9 cellular contexts compared by ENCODE assay signal in genomic region chr4:87219648-87220093, GRCh38. TPM values are rescaled to one million over a fixed set of nuclear protein-coding genes. Genes with fewer than 3 reads are reported as not detected.
DNase-seq lines count a peak whose midpoint lies in the region; ATAC-seq, FAIRE-seq and TF ChIP-seq lines count a peak whose summit lies in the region.
"Had no signal": no experiment of that assay in that cellular context is flagged by ENCODE, and none has a peak within 500 bp of the region (broad histone marks: within the 10 kb centered on the region; RNA-seq: fewer than 3 reads in every experiment).

No MANE protein-coding gene starts in this region.

- H3K4me1 ChIP-seq in CD4-positive, alpha-beta memory T cell (ENCODE audit: insufficient read depth, low read length), result peaks cover 16% of the 10 kb centered on the region
- H3K4me1 ChIP-seq in body of pancreas, result peaks cover 14% of the 10 kb centered on the region
- peaks cover 0 to 5% of the 10 kb centered on the region in 2 donors for H3K4me1 ChIP-seq in kidney (ENCODE audit: control insufficient read depth in 1 of 2, insufficient read depth in 1 of 2, low read depth in 1 of 2, low read length in 2 of 2)

- H3K9me3 Mint-ChIP-seq in CD4-positive, alpha-beta memory T cell, result no peaks in the 10 kb centered on the region

- H3K36me3 ChIP-seq in CD4-positive, alpha-beta memory T cell (ENCODE audit: insufficient read depth, low read length), result no peaks in the 10 kb centered on the region
- no peaks in the 10 kb centered on the region for H3K36me3 ChIP-seq in body of pancreas (replicated peaks in 1 of 2; ENCODE audit: insufficient read depth in 1 of 2, low read depth in 2 of 2)
- no peaks in the 10 kb centered on the region for H3K36me3 ChIP-seq in kidney (ENCODE audit: control insufficient read depth in 1 of 2, insufficient read depth in 2 of 2, low read length in 2 of 2)

- no peaks in the 10 kb centered on the region for H3K27me3 Mint-ChIP-seq in CD4-positive, alpha-beta memory T cell

- H3K4me1 Mint-ChIP-seq in CD4-positive, alpha-beta memory T cell, result peaks cover 9 to 23% (median 16%) of the 10 kb centered on the region in 4 donors

- no peak for FAIRE-seq in kidney (lab: Jason Lieb, UNC)
- FAIRE-seq: colon had no signal

- peak overlapping the region; percentile 85 for H3K27ac ChIP-seq in CD4-positive, alpha-beta memory T cell (ENCODE audit: low read depth, low read length)
- peak overlapping the region; percentile 80 to 95 (median 88) for H3K27ac ChIP-seq in body of pancreas
- H3K27ac ChIP-seq in kidney (ENCODE audit: low read depth in 2 of 2, low read length in 2 of 2), result peak overlapping the region; percentile 92 to 95

- peak overlapping the region; percentile 91 to 98 (median 95) for H3K4me3 Mint-ChIP-seq in CD4-positive, alpha-beta memory T cell

- H3K9me3 ChIP-seq in CD4-positive, alpha-beta memory T cell (ENCODE audit: control insufficient read depth in 1 of 2, low read length in 2 of 2), result no peaks in the 10 kb centered on the region
- H3K9me3 ChIP-seq in body of pancreas (no peaks in the 10 kb centered on the region), kidney (ENCODE audit: control insufficient read depth in 1 of 2, low read length in 2 of 2) (no peaks in the 10 kb centered on the region)

- peaks cover 0 to 8% of the 10 kb centered on the region in 2 donors for H3K36me3 Mint-ChIP-seq in CD4-positive, alpha-beta memory T cell

- POLR2A ChIA-PET in CD4-positive, alpha-beta memory T cell (lab: Charles Lee; ENCODE audit: partially characterized antibody), result interaction anchor here (0.9 to 2.9 kb wide), 5 partner anchors 15 to 285 kb away, joined by 5 to 13 read pairs (median 8); partner anchors contain the start of genes AFF1 and NUDT9

- H3K4me3 ChIP-seq in CD4-positive, alpha-beta memory T cell (ENCODE audit: low read length in 2 of 2), result peak overlapping the region; percentile 82 to 89
- peak overlapping the region; percentile 34 to 77 for H3K4me3 ChIP-seq in body of pancreas
- H3K4me3 ChIP-seq in kidney (ENCODE audit: low read length in 2 of 2), result peak overlapping the region; percentile 93 to 95

- DNase-seq in CD4-positive, alpha-beta memory T cell, result peak in 1 of 5 donors; percentile 66
- peak; percentile 15 for DNase-seq in T follicular helper cell (ENCODE audit: low read depth)
- peak; percentile 35 to 50 (median 47) for DNase-seq in body of pancreas
- DNase-seq in kidney, result peak; percentile 85
- DNase-seq in stimulated activated CD4-positive, alpha-beta T cell treated with anti-CD3 and anti-CD28 coated beads, Interleukin-1b, Interleukin-23, amount 100 ng/mL, for 4 hours (ENCODE audit: low read depth in 2 of 2), result peak; percentile 17 to 40
- no peak for DNase-seq in DMS153 (lab: John Stamatoyannopoulos, UW)

- H3K27me3 ChIP-seq in CD4-positive, alpha-beta memory T cell (ENCODE audit: insufficient read depth, low read length), result no peaks in the 10 kb centered on the region
- no peaks in the 10 kb centered on the region for H3K27me3 ChIP-seq in body of pancreas

- peak overlapping the region; percentile 91 to 96 for H3K9ac ChIP-seq in kidney (ENCODE audit: low read length in 2 of 2)

- intact Hi-C loops in CD4-positive, alpha-beta memory T cell (cut with micrococcal nuclease), result loop anchor here (1.0 to 5.0 kb wide), 7 partner anchors 16 to 1892 kb away; partner anchors contain the start of genes HSD17B11, NUDT9 and TIGD2
- intact Hi-C loops in body of pancreas (cut with DNase I), result no loop called here
- intact Hi-C loops in kidney (cut with DNase I), result no loop called here

- TF ChIP-seq CTCF in body of pancreas (IDR thresholded peaks at IDR 0.05) (peak in 4 of 7 experiments; percentile 12 to 40 (median 28)), kidney (IDR thresholded peaks at IDR 0.05; ENCODE audit: borderline replicate concordance, extremely low read depth, insufficient read depth) (peak; percentile 22)

- TF ChIP-seq POLR2A in body of pancreas (IDR thresholded peaks at IDR 0.05), result no peak

- 0 to 2% methylated on average over 17 to 30 of the region's 40 CpGs for WGBS in body of pancreas, 2 donors

- CTCF ChIA-PET in CD4-positive, alpha-beta memory T cell (lab: Charles Lee; ENCODE audit: partially characterized antibody), result interaction anchor here (0.6 to 3.6 kb wide), 5 partner anchors 17 to 297 kb away, joined by 5 to 42 read pairs (median 6); no protein-coding TSS in a partner anchor

- peak; percentile 48 for ATAC-seq in GM19395 (IDR thresholded peaks at IDR 0.05; ENCODE audit: unreplicated experiment)
- ATAC-seq in HG03460 (IDR thresholded peaks at IDR 0.05; ENCODE audit: unreplicated experiment), result peak; percentile 36
- peak; percentile 38 for ATAC-seq in body of pancreas

- H3K27ac Mint-ChIP-seq in CD4-positive, alpha-beta memory T cell, result peak overlapping the region; percentile 81 to 96 (median 94)

RNA-seq across cellular contexts. Expression of gene KLHL8, which starts 0.7 kb away (rescaled TPM):
- total RNA-seq in CD4-positive, alpha-beta memory T cell, result 10 to 100 TPM; 11.0 to 11.4 TPM
- 1 to 10 TPM; 9.3 to 9.7 TPM for polyA plus RNA-seq in CD4-positive, alpha-beta memory T cell
- total RNA-seq in body of pancreas, result 1 to 10 TPM; 4.4 to 9.9 TPM
- 14.6 TPM for total RNA-seq in kidney
- polyA plus RNA-seq in kidney (ENCODE audit: insufficient read depth, low read depth, low replicate concordance), result 5.9 TPM
